Comparison of ENCODE assay signal across 1 cellular context in genomic region chr4:77156912-77157858, GRCh38.
A peak's percentile ranks its signal among the peaks of the same experiment; 100 is the strongest.
TF ChIP-seq lines count a peak whose summit lies in the region.

TSS of gene CCNG2 (plus strand) at chr4:77157207. CDS start at chr4:77158533, 1,326 bp downstream.

TF ChIP-seq in HEK293, 187 proteins besides CTCF, POLR2A, EP300 and RAD21 (continued from another document and continues in another):
- TF ChIP-seq, protein P1, sequence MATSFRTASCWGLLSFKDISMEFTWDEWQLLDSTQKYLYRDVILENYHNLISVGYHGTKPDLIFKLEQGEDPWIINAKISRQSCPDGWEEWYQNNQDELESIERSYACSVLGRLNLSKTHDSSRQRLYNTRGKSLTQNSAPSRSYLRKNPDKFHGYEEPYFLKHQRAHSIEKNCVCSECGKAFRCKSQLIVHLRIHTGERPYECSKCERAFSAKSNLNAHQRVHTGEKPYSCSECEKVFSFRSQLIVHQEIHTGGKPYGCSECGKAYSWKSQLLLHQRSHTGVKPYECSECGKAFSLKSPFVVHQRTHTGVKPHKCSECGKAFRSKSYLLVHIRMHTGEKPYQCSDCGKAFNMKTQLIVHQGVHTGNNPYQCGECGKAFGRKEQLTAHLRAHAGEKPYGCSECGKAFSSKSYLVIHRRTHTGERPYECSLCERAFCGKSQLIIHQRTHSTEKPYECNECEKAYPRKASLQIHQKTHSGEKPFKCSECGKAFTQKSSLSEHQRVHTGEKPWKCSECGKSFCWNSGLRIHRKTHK (tag by site-specific recombination; IDR thresholded peaks at IDR 0.05): no peak
- TF ChIP-seq ZNF654 (tag by site-specific recombination; IDR thresholded peaks at IDR 0.05; ENCODE audit: low read depth) (no peak), ZFP69B (tag by site-specific recombination; IDR thresholded peaks at IDR 0.05) (peak; percentile 82), ZNF155 (tag by site-specific recombination; IDR thresholded peaks at IDR 0.05) (no peak), ZNF404 (tag by site-specific recombination; IDR thresholded peaks at IDR 0.05) (peak; percentile 32; the same call in 1 of the 2 replicates), ZNF548 (tag by site-specific recombination; IDR thresholded peaks at IDR 0.05) (no peak), SP2 (tag by site-specific recombination; IDR thresholded peaks at IDR 0.05) (peak; percentile 78), TRIM28 (IDR thresholded peaks at IDR 0.05; ENCODE audit: borderline replicate concordance, low read length) (0 out of 2 replicates have a peak, but pooled peaks have one; percentile 82), ZSCAN16 (tag by site-specific recombination; IDR thresholded peaks at IDR 0.05) (no peak), ZNF354C (tag by site-specific recombination; IDR thresholded peaks at IDR 0.05; ENCODE audit: borderline replicate concordance, low read depth) (no peak), ZNF184 (tag by site-specific recombination; IDR thresholded peaks at IDR 0.05) (no peak; the same call in 1 of the 2 replicates), ZNF416 (tag by site-specific recombination; IDR thresholded peaks at IDR 0.05) (no peak), ZNF23 (tag by site-specific recombination; IDR thresholded peaks at IDR 0.05; ENCODE audit: borderline replicate concordance) (no peak), FEZF1 (tag by site-specific recombination; IDR thresholded peaks at IDR 0.05) (peak; percentile 45; the same call in 1 of the 2 replicates), ZNF121 (tag by site-specific recombination; IDR thresholded peaks at IDR 0.05) (peak; percentile 63), ZNF324 (tag by site-specific recombination; IDR thresholded peaks at IDR 0.05) (peak; percentile 97), GLIS2 (tag by site-specific recombination; IDR thresholded peaks at IDR 0.05) (peak; percentile 88), ZNF426 (tag by site-specific recombination; IDR thresholded peaks at IDR 0.05) (no peak), ZNF239 (tag by site-specific recombination; IDR thresholded peaks at IDR 0.05) (no peak; the same call in 1 of the 2 replicates), HOXD13 (CRISPR knock-in tag; IDR thresholded peaks at IDR 0.05; ENCODE audit: borderline replicate concordance) (no peak), OVOL3 (tag by site-specific recombination; IDR thresholded peaks at IDR 0.05) (peak; percentile 32; the same call in 1 of the 2 replicates), SP3 (tag by site-specific recombination; IDR thresholded peaks at IDR 0.05) (peak; percentile 99), ZNF223 (tag by site-specific recombination; IDR thresholded peaks at IDR 0.05) (no peak), ZNF48 (tag by site-specific recombination; IDR thresholded peaks at IDR 0.05) (no peak), ZNF112 (tag by site-specific recombination; IDR thresholded peaks at IDR 0.05) (no peak), RBAK (tag by site-specific recombination; IDR thresholded peaks at IDR 0.05) (no peak), ZNF10 (tag by site-specific recombination; IDR thresholded peaks at IDR 0.05) (no peak; the same call in 1 of the 2 replicates), ZNF433 (tag by site-specific recombination; IDR thresholded peaks at IDR 0.05; ENCODE audit: low read depth) (no peak), ZNF664 (tag by site-specific recombination; IDR thresholded peaks at IDR 0.05) (0 out of 2 replicates have a peak, but pooled peaks have one; percentile 73), ZNF843 (tag by site-specific recombination; IDR thresholded peaks at IDR 0.05) (peak; percentile 82), ZIC2 (tag by site-specific recombination; IDR thresholded peaks at IDR 0.05) (peak; percentile 58), ZNF701 (tag by site-specific recombination; IDR thresholded peaks at IDR 0.05) (0 out of 2 replicates have a peak, but pooled peaks have one; percentile 42), HIC1 (tag by site-specific recombination; IDR thresholded peaks at IDR 0.05) (peak; percentile 12; the same call in 1 of the 2 replicates), ZNF391 (tag by site-specific recombination; IDR thresholded peaks at IDR 0.05; ENCODE audit: borderline replicate concordance, low read depth) (peak; percentile 87), ZNF366 (tag by site-specific recombination; conservative IDR thresholded peaks at IDR 0.05) (peak; percentile 73), SCRT2 (tag by site-specific recombination; IDR thresholded peaks at IDR 0.05) (no peak), ZNF157 (tag by site-specific recombination; IDR thresholded peaks at IDR 0.05) (no peak), ZNF670 (tag by site-specific recombination; IDR thresholded peaks at IDR 0.05; ENCODE audit: low read depth) (no peak), ZFHX2 (tag by site-specific recombination; conservative IDR thresholded peaks at IDR 0.05) (peak; percentile 70; the same call in 1 of the 2 replicates)
- TF ChIP-seq, protein P2, sequence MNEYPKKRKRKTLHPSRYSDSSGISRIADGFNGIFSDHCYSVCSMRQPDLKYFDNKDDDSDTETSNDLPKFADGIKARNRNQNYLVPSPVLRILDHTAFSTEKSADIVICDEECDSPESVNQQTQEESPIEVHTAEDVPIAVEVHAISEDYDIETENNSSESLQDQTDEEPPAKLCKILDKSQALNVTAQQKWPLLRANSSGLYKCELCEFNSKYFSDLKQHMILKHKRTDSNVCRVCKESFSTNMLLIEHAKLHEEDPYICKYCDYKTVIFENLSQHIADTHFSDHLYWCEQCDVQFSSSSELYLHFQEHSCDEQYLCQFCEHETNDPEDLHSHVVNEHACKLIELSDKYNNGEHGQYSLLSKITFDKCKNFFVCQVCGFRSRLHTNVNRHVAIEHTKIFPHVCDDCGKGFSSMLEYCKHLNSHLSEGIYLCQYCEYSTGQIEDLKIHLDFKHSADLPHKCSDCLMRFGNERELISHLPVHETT (tag by site-specific recombination; IDR thresholded peaks at IDR 0.05): peak; percentile 94
- TF ChIP-seq, protein P3, sequence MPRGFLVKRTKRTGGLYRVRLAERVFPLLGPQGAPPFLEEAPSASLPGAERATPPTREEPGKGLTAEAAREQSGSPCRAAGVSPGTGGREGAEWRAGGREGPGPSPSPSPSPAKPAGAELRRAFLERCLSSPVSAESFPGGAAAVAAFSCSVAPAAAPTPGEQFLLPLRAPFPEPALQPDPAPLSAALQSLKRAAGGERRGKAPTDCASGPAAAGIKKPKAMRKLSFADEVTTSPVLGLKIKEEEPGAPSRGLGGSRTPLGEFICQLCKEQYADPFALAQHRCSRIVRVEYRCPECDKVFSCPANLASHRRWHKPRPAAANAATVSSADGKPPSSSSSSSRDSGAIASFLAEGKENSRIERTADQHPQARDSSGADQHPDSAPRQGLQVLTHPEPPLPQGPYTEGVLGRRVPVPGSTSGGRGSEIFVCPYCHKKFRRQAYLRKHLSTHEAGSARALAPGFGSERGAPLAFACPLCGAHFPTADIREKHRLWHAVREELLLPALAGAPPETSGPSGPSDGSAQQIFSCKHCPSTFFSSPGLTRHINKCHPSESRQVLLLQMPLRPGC (tag by site-specific recombination; IDR thresholded peaks at IDR 0.05): peak; percentile 80
- TF ChIP-seq, protein P4, sequence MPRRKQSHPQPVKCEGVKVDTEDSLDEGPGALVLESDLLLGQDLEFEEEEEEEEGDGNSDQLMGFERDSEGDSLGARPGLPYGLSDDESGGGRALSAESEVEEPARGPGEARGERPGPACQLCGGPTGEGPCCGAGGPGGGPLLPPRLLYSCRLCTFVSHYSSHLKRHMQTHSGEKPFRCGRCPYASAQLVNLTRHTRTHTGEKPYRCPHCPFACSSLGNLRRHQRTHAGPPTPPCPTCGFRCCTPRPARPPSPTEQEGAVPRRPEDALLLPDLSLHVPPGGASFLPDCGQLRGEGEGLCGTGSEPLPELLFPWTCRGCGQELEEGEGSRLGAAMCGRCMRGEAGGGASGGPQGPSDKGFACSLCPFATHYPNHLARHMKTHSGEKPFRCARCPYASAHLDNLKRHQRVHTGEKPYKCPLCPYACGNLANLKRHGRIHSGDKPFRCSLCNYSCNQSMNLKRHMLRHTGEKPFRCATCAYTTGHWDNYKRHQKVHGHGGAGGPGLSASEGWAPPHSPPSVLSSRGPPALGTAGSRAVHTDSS (tag by site-specific recombination; IDR thresholded peaks at IDR 0.05): 0 out of 2 replicates have a peak, but pooled peaks have one; percentile 36
- TF ChIP-seq, protein P5, sequence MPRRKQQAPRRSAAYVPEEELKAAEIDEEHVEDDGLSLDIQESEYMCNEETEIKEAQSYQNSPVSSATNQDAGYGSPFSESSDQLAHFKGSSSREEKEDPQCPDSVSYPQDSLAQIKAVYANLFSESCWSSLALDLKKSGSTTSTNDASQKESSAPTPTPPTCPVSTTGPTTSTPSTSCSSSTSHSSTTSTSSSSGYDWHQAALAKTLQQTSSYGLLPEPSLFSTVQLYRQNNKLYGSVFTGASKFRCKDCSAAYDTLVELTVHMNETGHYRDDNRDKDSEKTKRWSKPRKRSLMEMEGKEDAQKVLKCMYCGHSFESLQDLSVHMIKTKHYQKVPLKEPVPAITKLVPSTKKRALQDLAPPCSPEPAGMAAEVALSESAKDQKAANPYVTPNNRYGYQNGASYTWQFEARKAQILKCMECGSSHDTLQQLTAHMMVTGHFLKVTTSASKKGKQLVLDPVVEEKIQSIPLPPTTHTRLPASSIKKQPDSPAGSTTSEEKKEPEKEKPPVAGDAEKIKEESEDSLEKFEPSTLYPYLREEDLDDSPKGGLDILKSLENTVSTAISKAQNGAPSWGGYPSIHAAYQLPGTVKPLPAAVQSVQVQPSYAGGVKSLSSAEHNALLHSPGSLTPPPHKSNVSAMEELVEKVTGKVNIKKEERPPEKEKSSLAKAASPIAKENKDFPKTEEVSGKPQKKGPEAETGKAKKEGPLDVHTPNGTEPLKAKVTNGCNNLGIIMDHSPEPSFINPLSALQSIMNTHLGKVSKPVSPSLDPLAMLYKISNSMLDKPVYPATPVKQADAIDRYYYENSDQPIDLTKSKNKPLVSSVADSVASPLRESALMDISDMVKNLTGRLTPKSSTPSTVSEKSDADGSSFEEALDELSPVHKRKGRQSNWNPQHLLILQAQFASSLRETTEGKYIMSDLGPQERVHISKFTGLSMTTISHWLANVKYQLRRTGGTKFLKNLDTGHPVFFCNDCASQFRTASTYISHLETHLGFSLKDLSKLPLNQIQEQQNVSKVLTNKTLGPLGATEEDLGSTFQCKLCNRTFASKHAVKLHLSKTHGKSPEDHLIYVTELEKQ (tag by site-specific recombination; IDR thresholded peaks at IDR 0.05; ENCODE audit: borderline replicate concordance): peak; percentile 89; the same call in 1 of the 2 replicates
- TF ChIP-seq, protein P6, sequence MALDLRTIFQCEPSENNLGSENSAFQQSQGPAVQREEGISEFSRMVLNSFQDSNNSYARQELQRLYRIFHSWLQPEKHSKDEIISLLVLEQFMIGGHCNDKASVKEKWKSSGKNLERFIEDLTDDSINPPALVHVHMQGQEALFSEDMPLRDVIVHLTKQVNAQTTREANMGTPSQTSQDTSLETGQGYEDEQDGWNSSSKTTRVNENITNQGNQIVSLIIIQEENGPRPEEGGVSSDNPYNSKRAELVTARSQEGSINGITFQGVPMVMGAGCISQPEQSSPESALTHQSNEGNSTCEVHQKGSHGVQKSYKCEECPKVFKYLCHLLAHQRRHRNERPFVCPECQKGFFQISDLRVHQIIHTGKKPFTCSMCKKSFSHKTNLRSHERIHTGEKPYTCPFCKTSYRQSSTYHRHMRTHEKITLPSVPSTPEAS (tag by site-specific recombination; IDR thresholded peaks at IDR 0.05): peak; percentile 67
- TF ChIP-seq, protein P7, sequence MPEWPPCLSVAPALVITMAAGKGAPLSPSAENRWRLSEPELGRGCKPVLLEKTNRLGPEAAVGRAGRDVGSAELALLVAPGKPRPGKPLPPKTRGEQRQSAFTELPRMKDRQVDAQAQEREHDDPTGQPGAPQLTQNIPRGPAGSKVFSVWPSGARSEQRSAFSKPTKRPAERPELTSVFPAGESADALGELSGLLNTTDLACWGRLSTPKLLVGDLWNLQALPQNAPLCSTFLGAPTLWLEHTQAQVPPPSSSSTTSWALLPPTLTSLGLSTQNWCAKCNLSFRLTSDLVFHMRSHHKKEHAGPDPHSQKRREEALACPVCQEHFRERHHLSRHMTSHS (tag by site-specific recombination; IDR thresholded peaks at IDR 0.05): 0 out of 2 replicates have a peak, but pooled peaks have one; percentile 40
- TF ChIP-seq, protein P8, sequence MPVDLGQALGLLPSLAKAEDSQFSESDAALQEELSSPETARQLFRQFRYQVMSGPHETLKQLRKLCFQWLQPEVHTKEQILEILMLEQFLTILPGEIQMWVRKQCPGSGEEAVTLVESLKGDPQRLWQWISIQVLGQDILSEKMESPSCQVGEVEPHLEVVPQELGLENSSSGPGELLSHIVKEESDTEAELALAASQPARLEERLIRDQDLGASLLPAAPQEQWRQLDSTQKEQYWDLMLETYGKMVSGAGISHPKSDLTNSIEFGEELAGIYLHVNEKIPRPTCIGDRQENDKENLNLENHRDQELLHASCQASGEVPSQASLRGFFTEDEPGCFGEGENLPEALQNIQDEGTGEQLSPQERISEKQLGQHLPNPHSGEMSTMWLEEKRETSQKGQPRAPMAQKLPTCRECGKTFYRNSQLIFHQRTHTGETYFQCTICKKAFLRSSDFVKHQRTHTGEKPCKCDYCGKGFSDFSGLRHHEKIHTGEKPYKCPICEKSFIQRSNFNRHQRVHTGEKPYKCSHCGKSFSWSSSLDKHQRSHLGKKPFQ (tag by site-specific recombination; IDR thresholded peaks at IDR 0.05): peak; percentile 40
